ENCODE assay signal across 1 cellular context in genomic region chr7:29114266-29114665, GRCh38. TPM values are rescaled to one million over a fixed set of nuclear protein-coding genes. Genes with fewer than 3 reads are reported as not detected.
"Had no signal": no experiment of that assay in that cellular context is flagged by ENCODE, and none has a peak within 500 bp of the region (broad histone marks: within the 10 kb centered on the region; RNA-seq: fewer than 3 reads in every experiment).

No MANE protein-coding gene starts in this region.

RNA-seq across cellular contexts. Expression of gene CPVL, which starts 32.1 kb away (rescaled TPM):
- polyA plus RNA-seq: fibroblast of lung had no signal
